In genomic region chrX:130726661-130727060, GRCh38 we compare ENCODE assay signal across 20 cellular contexts.
DNase-seq lines count a peak whose midpoint lies in the region; ATAC-seq and TF ChIP-seq lines count a peak whose summit lies in the region.
"Had no signal": no experiment of that assay in that cellular context is flagged by ENCODE, and none has a peak within 500 bp of the region (broad histone marks: within the 10 kb centered on the region; RNA-seq: fewer than 3 reads in every experiment).

No MANE protein-coding gene starts in this region.

- BruUV-seq in IMR-90 (replicated peaks; lab: Mats Ljungman, UMichigan), result no TSS peak

- H2AK9ac ChIP-seq in IMR-90 (replicated peaks; ENCODE audit: low read depth, low read length, poor library complexity), result no peak overlapping the region

- no peak overlapping the region for H3K14ac ChIP-seq in IMR-90 (replicated peaks; ENCODE audit: low read depth, low read length)

- TF ChIP-seq CTCF in IMR-90 (conservative IDR thresholded peaks at IDR 0.05; ENCODE audit: low read depth, low read length) (no peak), fibroblast of the aortic adventitia (IDR thresholded peaks at IDR 0.05; ENCODE audit: insufficient read depth, low read length) (no peak)

- H3K4ac ChIP-seq in IMR-90 (ENCODE audit: low read depth, low read length), result no peak overlapping the region

- no peak overlapping the region for H2AFZ ChIP-seq in IMR-90 (replicated peaks; ENCODE audit: low read length, poor library complexity)
- H2AFZ ChIP-seq: hepatocyte had no signal

- no peak overlapping the region for H3K56ac ChIP-seq in IMR-90 (ENCODE audit: extremely low read depth, insufficient read depth, low read length)

- H2BK20ac ChIP-seq in IMR-90 (ENCODE audit: low read depth, low read length), result no peak overlapping the region

- no peaks in the 10 kb centered on the region for H3K4me1 ChIP-seq in IMR-90 (ENCODE audit: control insufficient read depth, insufficient read depth, low read length)
- H3K4me1 ChIP-seq: ascending aorta, HAP-1, right atrium auricular region had no signal

- H3K36me3 Mint-ChIP-seq in stimulated activated naive B cell treated with anti-CD40 and anti-IgM and Interleukin-4, amounts not matched to agents 10 μg/mL and 1 μg/mL and 100 μg/mL, for 72 hours, result peaks cover 19 to 44% of the 10 kb centered on the region in 2 donors
- no peaks in the 10 kb centered on the region for H3K36me3 Mint-ChIP-seq in activated T-helper 1 cell treated with anti-CD3 and anti-CD28 coated beads, Interleukin-12 subunit alpha, Interleukin-12 subunit beta, Interleukin-2, Interleukin-4 antibody, amounts not matched to agents 30 ng/mL and 10 ng/mL and 1 ng/mL, durations not matched to agents 14 hours and 24 hours and 36 hours (ENCODE audit: low read depth)

- intact Hi-C loops in IMR-90 (cut with micrococcal nuclease), result no loop called here
- intact Hi-C loops in activated T-helper 1 cell treated with anti-CD3 and anti-CD28 coated beads, Interleukin-12 subunit alpha, Interleukin-12 subunit beta, Interleukin-2, Interleukin-4 antibody, amounts not matched to agents 30 ng/mL and 10 ng/mL and 1 ng/mL, durations not matched to agents 14 hours and 24 hours and 36 hours (cut with micrococcal nuclease), result no loop called here

- H3K9me3 Mint-ChIP-seq in stimulated activated naive B cell treated with anti-CD40 and anti-IgM and Interleukin-4, amounts not matched to agents 10 μg/mL and 1 μg/mL and 100 μg/mL, for 72 hours, result peaks cover 8 to 21% of the 10 kb centered on the region in 2 donors
- H3K9me3 Mint-ChIP-seq in activated T-helper 1 cell treated with anti-CD3 and anti-CD28 coated beads, Interleukin-12 subunit alpha, Interleukin-12 subunit beta, Interleukin-2, Interleukin-4 antibody, amounts not matched to agents 30 ng/mL and 10 ng/mL and 1 ng/mL, durations not matched to agents 14 hours and 24 hours and 36 hours, result peaks cover 21% of the 10 kb centered on the region

- H2BK15ac ChIP-seq in IMR-90 (ENCODE audit: low read depth, low read length), result no peak overlapping the region

- H3K27ac ChIP-seq in IMR-90 (ENCODE audit: insufficient read depth, low read length), result no peak overlapping the region
- H3K27ac ChIP-seq: ascending aorta, hepatocyte, right atrium auricular region had no signal

- no peak overlapping the region for H3K27ac Mint-ChIP-seq in stimulated activated naive B cell treated with anti-CD40 and anti-IgM and Interleukin-4, amounts not matched to agents 10 μg/mL and 1 μg/mL and 100 μg/mL, for 72 hours
- no peak overlapping the region for H3K27ac Mint-ChIP-seq in activated T-helper 1 cell treated with anti-CD3 and anti-CD28 coated beads, Interleukin-12 subunit alpha, Interleukin-12 subunit beta, Interleukin-2, Interleukin-4 antibody, amounts not matched to agents 30 ng/mL and 10 ng/mL and 1 ng/mL, durations not matched to agents 14 hours and 24 hours and 36 hours
- H3K27ac Mint-ChIP-seq: activated T-cell treated with anti-CD3 and anti-CD28 coated beads, Interleukin-2, amount 50 U/mL, for 72 hours; CD4-positive, alpha-beta T cell; endodermal cell; naive thymus-derived CD8-positive, alpha-beta T cell; T-helper 17 cell had no signal

- peak; percentile 49 for DNase-seq in IMR-90
- peak; percentile 57 for DNase-seq in SIG-M5 treated with dmso at 0.1 percent for 504 hours (lab: John Stamatoyannopoulos, UW; ENCODE audit: unreplicated experiment)
- DNase-seq in fibroblast of the aortic adventitia (ENCODE audit: low read depth), result peak; percentile 66
- DNase-seq in stromal cell of bone marrow (ENCODE audit: low read depth), result peak; percentile 62
- DNase-seq in H7, result no peak
- DNase-seq in stimulated activated naive B cell treated with anti-CD40 and anti-IgM and Interleukin-4, amounts not matched to agents 10 μg/mL and 1 μg/mL and 100 μg/mL, for 72 hours, result no peak
- no peak for DNase-seq in activated T-helper 1 cell treated with anti-CD3 and anti-CD28 coated beads, Interleukin-12 subunit alpha, Interleukin-12 subunit beta, Interleukin-2, Interleukin-4 antibody, amounts not matched to agents 30 ng/mL and 10 ng/mL and 1 ng/mL, durations not matched to agents 14 hours and 24 hours and 36 hours (ENCODE audit: low spot score)
- DNase-seq: activated CD4-positive, alpha-beta T cell treated with anti-CD3 and anti-CD28 coated beads for 48 hours; activated T-cell treated with anti-CD3 and anti-CD28 coated beads, Interleukin-2, amount 50 U/mL, for 72 hours; CD4-positive, alpha-beta T cell; endodermal cell; GDM1; naive thymus-derived CD8-positive, alpha-beta T cell; stimulated activated naive CD8-positive, alpha-beta T cell treated with anti-CD3 and anti-CD28 coated beads, Interleukin-15, Interleukin-2, amounts not matched to agents 100 U/mL and 50 U/mL, for 24 hours; T-helper 17 cell had no signal

- H4K20me1 ChIP-seq in IMR-90 (ENCODE audit: insufficient read depth, low read length), result no peaks in the 10 kb centered on the region

- no peak overlapping the region for H2BK5ac ChIP-seq in IMR-90 (ENCODE audit: low read depth, low read length, poor library complexity, severe bottlenecking)

- H3K4me1 Mint-ChIP-seq in stimulated activated naive B cell treated with anti-CD40 and anti-IgM and Interleukin-4, amounts not matched to agents 10 μg/mL and 1 μg/mL and 100 μg/mL, for 72 hours, result no peaks in the 10 kb centered on the region
- no peaks in the 10 kb centered on the region for H3K4me1 Mint-ChIP-seq in activated T-helper 1 cell treated with anti-CD3 and anti-CD28 coated beads, Interleukin-12 subunit alpha, Interleukin-12 subunit beta, Interleukin-2, Interleukin-4 antibody, amounts not matched to agents 30 ng/mL and 10 ng/mL and 1 ng/mL, durations not matched to agents 14 hours and 24 hours and 36 hours (ENCODE audit: low read depth)
- H3K4me1 Mint-ChIP-seq: endodermal cell; naive thymus-derived CD8-positive, alpha-beta T cell had no signal

- no peak overlapping the region for H3K23ac ChIP-seq in IMR-90 (ENCODE audit: low read depth, low read length)

- no peaks in the 10 kb centered on the region for H3K79me1 ChIP-seq in IMR-90 (ENCODE audit: low read depth in 1 of 2, low read length in 2 of 2)

- POLR2A ChIA-PET in IMR-90 (lab: Charles Lee; ENCODE audit: unreplicated experiment), result no interaction called here

- no peak for ATAC-seq in IMR-90 (ENCODE audit: low read depth)
- ATAC-seq in stimulated activated naive B cell treated with anti-CD40 and anti-IgM and Interleukin-4, amounts not matched to agents 10 μg/mL and 1 μg/mL and 100 μg/mL, for 72 hours (replicated peaks), result no peak
- ATAC-seq: activated T-cell treated with anti-CD3 and anti-CD28 coated beads, Interleukin-2, amount 50 U/mL, for 72 hours; left lobe of liver; naive thymus-derived CD8-positive, alpha-beta T cell; stimulated activated naive CD8-positive, alpha-beta T cell treated with anti-CD3 and anti-CD28 coated beads, Interleukin-15, Interleukin-2, amounts not matched to agents 100 U/mL and 50 U/mL, for 24 hours; T-helper 17 cell had no signal

- H3K27me3 ChIP-seq in IMR-90 (ENCODE audit: control insufficient read depth, insufficient read depth, low read length), result no peaks in the 10 kb centered on the region
- no peaks in the 10 kb centered on the region for H3K27me3 ChIP-seq in H7 (ENCODE audit: control insufficient read depth, insufficient read depth, low read length)
- H3K27me3 ChIP-seq: ascending aorta, hepatocyte, right atrium auricular region had no signal

- TF ChIP-seq RAD21 in IMR-90 (IDR thresholded peaks at IDR 0.05; ENCODE audit: low read length), result no peak

- no peak overlapping the region for H4K5ac ChIP-seq in IMR-90 (ENCODE audit: low read depth, low read length)

- no peaks in the 10 kb centered on the region for H3K27me3 Mint-ChIP-seq in stimulated activated naive B cell treated with anti-CD40 and anti-IgM and Interleukin-4, amounts not matched to agents 10 μg/mL and 1 μg/mL and 100 μg/mL, for 72 hours
- no peaks in the 10 kb centered on the region for H3K27me3 Mint-ChIP-seq in activated T-helper 1 cell treated with anti-CD3 and anti-CD28 coated beads, Interleukin-12 subunit alpha, Interleukin-12 subunit beta, Interleukin-2, Interleukin-4 antibody, amounts not matched to agents 30 ng/mL and 10 ng/mL and 1 ng/mL, durations not matched to agents 14 hours and 24 hours and 36 hours (ENCODE audit: insufficient read depth)
- H3K27me3 Mint-ChIP-seq: CD4-positive, alpha-beta T cell; naive thymus-derived CD8-positive, alpha-beta T cell; T-helper 17 cell had no signal

- no peak overlapping the region for H4K91ac ChIP-seq in IMR-90 (ENCODE audit: insufficient read depth, low read depth, low read length)

- H2BK120ac ChIP-seq in IMR-90 (ENCODE audit: low read depth, low read length), result no peak overlapping the region

- no peak overlapping the region for H3K4me3 Mint-ChIP-seq in stimulated activated naive B cell treated with anti-CD40 and anti-IgM and Interleukin-4, amounts not matched to agents 10 μg/mL and 1 μg/mL and 100 μg/mL, for 72 hours
- H3K4me3 Mint-ChIP-seq in activated T-helper 1 cell treated with anti-CD3 and anti-CD28 coated beads, Interleukin-12 subunit alpha, Interleukin-12 subunit beta, Interleukin-2, Interleukin-4 antibody, amounts not matched to agents 30 ng/mL and 10 ng/mL and 1 ng/mL, durations not matched to agents 14 hours and 24 hours and 36 hours, result no peak overlapping the region
- H3K4me3 Mint-ChIP-seq: activated T-cell treated with anti-CD3 and anti-CD28 coated beads, Interleukin-2, amount 50 U/mL, for 72 hours; CD4-positive, alpha-beta T cell; endodermal cell; naive thymus-derived CD8-positive, alpha-beta T cell; T-helper 17 cell had no signal

- in situ Hi-C loops in IMR-90 (cut with MboI; ENCODE audit: low sequenced_read_pairs), result no loop called here

- no peak overlapping the region for H3K9ac ChIP-seq in IMR-90 (ENCODE audit: low read depth, low read length)

- H2AK5ac ChIP-seq in IMR-90 (ENCODE audit: low read depth, low read length), result no peak overlapping the region

- H3K4me3 ChIP-seq in IMR-90 (ENCODE audit: insufficient read depth, low read depth, low read length) (no peak overlapping the region), fibroblast of the aortic adventitia (ENCODE audit: low read depth, low read length) (no peak overlapping the region), H7 (ENCODE audit: insufficient read depth, low read depth, low read length) (no peak overlapping the region)
- H3K4me3 ChIP-seq: ascending aorta, HAP-1, hepatocyte, right atrium auricular region had no signal

- H3K36me3 ChIP-seq in IMR-90 (ENCODE audit: control insufficient read depth, insufficient read depth, low read length) (no peaks in the 10 kb centered on the region), H7 (replicated peaks; ENCODE audit: control insufficient read depth, insufficient read depth, low read length) (no peaks in the 10 kb centered on the region)
- H3K36me3 ChIP-seq: ascending aorta, HAP-1, right atrium auricular region had no signal

- dilution Hi-C loops in IMR-90 (cut with HindIII; ENCODE audit: low sequenced_read_pairs, unreplicated experiment), result no loop called here

- H4K8ac ChIP-seq in IMR-90 (ENCODE audit: low read depth in 2 of 2, low read length in 2 of 2), result no peak overlapping the region

- no peak overlapping the region for H3K18ac ChIP-seq in IMR-90 (ENCODE audit: low read depth, low read length)

- TF ChIP-seq POLR2A in IMR-90 (IDR thresholded peaks at IDR 0.05; ENCODE audit: low read depth, low read length), result no peak

- CTCF ChIA-PET in IMR-90 (lab: Yijun Ruan, JAX), result no interaction called here

- H3K9me3 ChIP-seq in IMR-90 (ENCODE audit: control insufficient read depth, insufficient read depth, low read length), result peaks cover 4% of the 10 kb centered on the region

- no CpG with 5 or more reads among the region's 3 CpGs for WGBS in IMR-90 (ENCODE audit: extremely low coverage in 2 of 2, insufficient read length in 1 of 2), 2 experiments

- H3K9me1 ChIP-seq in IMR-90 (ENCODE audit: insufficient read depth, low read length), result no peaks in the 10 kb centered on the region

- no peak overlapping the region for H3K4me2 ChIP-seq in IMR-90 (ENCODE audit: low read depth, low read length)
- H3K4me2 ChIP-seq: hepatocyte had no signal

Comparison
In these comparisons a context has a peak if more than half of its experiments do, and no peak if none do; other contexts are left out.
1. DNase-seq: peak in IMR-90 (single experiment), SIG-M5 treated with dmso at 0.1 percent for 504 hours (single experiment), fibroblast of the aortic adventitia (single experiment) and stromal cell of bone marrow (single experiment); none in H7 (single experiment), stimulated activated naive B cell treated with anti-CD40 and anti-IgM and Interleukin-4, amounts not matched to agents 10 μg/mL and 1 μg/mL and 100 μg/mL, for 72 hours (single experiment) and activated T-helper 1 cell treated with anti-CD3 and anti-CD28 coated beads, Interleukin-12 subunit alpha, Interleukin-12 subunit beta, Interleukin-2, Interleukin-4 antibody, amounts not matched to agents 30 ng/mL and 10 ng/mL and 1 ng/mL, durations not matched to agents 14 hours and 24 hours and 36 hours (single experiment).